ENCODE assay signal across 12 cellular contexts in genomic region chr4:153789741-153790651, GRCh38. TPM values are rescaled to one million over a fixed set of nuclear protein-coding genes. Genes with fewer than 3 reads are reported as not detected.
A peak's percentile ranks its signal among the peaks of the same experiment; 100 is the strongest.
DNase-seq lines count a peak whose midpoint lies in the region; ATAC-seq and TF ChIP-seq lines count a peak whose summit lies in the region.
"Had no signal": no experiment of that assay in that cellular context is flagged by ENCODE, and none has a peak within 500 bp of the region (broad histone marks: within the 10 kb centered on the region; RNA-seq: fewer than 3 reads in every experiment).

No MANE protein-coding gene starts in this region.

- TF ChIP-seq POLR2A in suprapubic skin (IDR thresholded peaks at IDR 0.05) = no peak

- H3K9ac ChIP-seq in adipocyte (ENCODE audit: low read length) = no peak overlapping the region

- H3K27me3 ChIP-seq in adipocyte (replicated peaks; ENCODE audit: control insufficient read depth, insufficient read depth, low read length) = peaks cover 30% of the 10 kb centered on the region
- H3K27me3 ChIP-seq in suprapubic skin = peaks cover 80% of the 10 kb centered on the region
- peaks cover 82% of the 10 kb centered on the region for H3K27me3 ChIP-seq in A673 (replicated peaks; ENCODE audit: insufficient read depth, low read depth, low read length, poor library complexity)

- peak overlapping the region; percentile 41 for H3K4me3 Mint-ChIP-seq in activated naive CD4-positive, alpha-beta T cell treated with anti-CD3 and anti-CD28 coated beads for 36 hours
- peak overlapping the region; percentile 2 to 42 (median 35) for H3K4me3 Mint-ChIP-seq in immature natural killer cell

- ATAC-seq in HG03469 (IDR thresholded peaks at IDR 0.05; ENCODE audit: unreplicated experiment) = no peak
- ATAC-seq: esophagus mucosa had no signal

- H3K27ac Mint-ChIP-seq in activated naive CD4-positive, alpha-beta T cell treated with anti-CD3 and anti-CD28 coated beads for 36 hours = no peak overlapping the region
- H3K27ac Mint-ChIP-seq in immature natural killer cell = no peak overlapping the region

- CTCF ChIA-PET in activated naive CD4-positive, alpha-beta T cell treated with anti-CD3 and anti-CD28 coated beads for 36 hours (lab: Charles Lee) = interaction anchor here (0.9 to 1.7 kb wide), 3 partner anchors 40 to 260 kb away, joined by 4 to 6 read pairs (median 4); no protein-coding TSS in a partner anchor
- CTCF ChIA-PET in A673 (lab: Charles Lee) = interaction anchor here (0.6 kb wide), 1 partner anchor 731 kb away, joined by 4 read pairs; no protein-coding TSS in a partner anchor

- H3K36me3 ChIP-seq in adipocyte (ENCODE audit: control insufficient read depth, insufficient read depth, low read length, severe bottlenecking) = no peaks in the 10 kb centered on the region
- H3K36me3 ChIP-seq in suprapubic skin = no peaks in the 10 kb centered on the region
- no peaks in the 10 kb centered on the region for H3K36me3 ChIP-seq in A673 (ENCODE audit: insufficient read depth, low read length, poor library complexity, severe bottlenecking)
- H3K36me3 ChIP-seq: MG63 had no signal

- no peaks in the 10 kb centered on the region for H3K9me3 ChIP-seq in adipocyte (ENCODE audit: control insufficient read depth, low read length)
- H3K9me3 ChIP-seq in suprapubic skin = no peaks in the 10 kb centered on the region
- no peaks in the 10 kb centered on the region for H3K9me3 ChIP-seq in A673 (ENCODE audit: low read depth, low read length, poor library complexity, severe bottlenecking)
- H3K9me3 ChIP-seq: MG63 had no signal

- H3K9me3 Mint-ChIP-seq in activated naive CD4-positive, alpha-beta T cell treated with anti-CD3 and anti-CD28 coated beads for 36 hours = no peaks in the 10 kb centered on the region
- H3K9me3 Mint-ChIP-seq in immature natural killer cell = no peaks in the 10 kb centered on the region

- DNase-seq in activated naive CD4-positive, alpha-beta T cell treated with anti-CD3 and anti-CD28 coated beads for 36 hours = no peak
- no peak for DNase-seq in activated naive CD4-positive, alpha-beta T cell treated with Interleukin-2 at 50 U/mL for 16 hours
- DNase-seq in adipocyte (ENCODE audit: low read depth) = no peak
- no peak for DNase-seq in immature natural killer cell
- no peak for DNase-seq in suprapubic skin (ENCODE audit: low spot score in 2 of 2)
- DNase-seq in A673 (ENCODE audit: low spot score) = no peak
- no peak for DNase-seq in activated CD4-positive, CD25-positive, alpha-beta regulatory T cell (lab: John Stamatoyannopoulos, UW)
- DNase-seq: activated effector memory CD4-positive, alpha-beta T cell treated with anti-CD3 and anti-CD28 coated beads, Interleukin-2, amount 50 U/mL, for 16 hours; MG63; NK-92 treated with Interleukin-12 subunit alpha and Interleukin-12 subunit beta, amount 100 ng/mL, for 24 hours had no signal

- H3K4me3 ChIP-seq in adipocyte (ENCODE audit: low read length) (peak overlapping the region; percentile 75), suprapubic skin (peak overlapping the region; percentile 52), A673 (ENCODE audit: low read depth, low read length, poor library complexity, severe bottlenecking) (no peak overlapping the region)
- H3K4me3 ChIP-seq: MG63 had no signal

- TF ChIP-seq EP300 in suprapubic skin (IDR thresholded peaks at IDR 0.05) = no peak

- peaks cover 44% of the 10 kb centered on the region for H3K4me1 Mint-ChIP-seq in activated naive CD4-positive, alpha-beta T cell treated with anti-CD3 and anti-CD28 coated beads for 36 hours (ENCODE audit: low read depth)
- H3K4me1 Mint-ChIP-seq in immature natural killer cell = peaks cover 28 to 40% of the 10 kb centered on the region in 2 donors

- H3K27ac ChIP-seq in suprapubic skin (peak overlapping the region; percentile 81), A673 (ENCODE audit: low read depth, low read length, poor library complexity, severe bottlenecking) (no peak overlapping the region)

- H3K4me1 ChIP-seq in adipocyte (ENCODE audit: control insufficient read depth, insufficient read depth, low read length) = peaks cover 24% of the 10 kb centered on the region
- H3K4me1 ChIP-seq in suprapubic skin = peaks cover 50% of the 10 kb centered on the region
- no peaks in the 10 kb centered on the region for H3K4me1 ChIP-seq in A673 (ENCODE audit: insufficient read depth, low read length, poor library complexity, severe bottlenecking)

- peaks cover 78% of the 10 kb centered on the region for H3K27me3 Mint-ChIP-seq in activated naive CD4-positive, alpha-beta T cell treated with anti-CD3 and anti-CD28 coated beads for 36 hours (ENCODE audit: low read depth)
- H3K27me3 Mint-ChIP-seq in immature natural killer cell (ENCODE audit: low read depth in 3 of 3) = peaks cover 40 to 64% (median 52%) of the 10 kb centered on the region in 3 donors

- intact Hi-C loops in activated naive CD4-positive, alpha-beta T cell treated with anti-CD3 and anti-CD28 coated beads for 36 hours (cut with micrococcal nuclease) = loop anchor here (5.0 kb wide), 6 partner anchors 127 to 827 kb away; no protein-coding TSS in a partner anchor
- intact Hi-C loops in A673 (cut with micrococcal nuclease; ENCODE audit: unreplicated experiment) = loop anchor here (5.0 kb wide), 2 partner anchors 227 to 522 kb away; no protein-coding TSS in a partner anchor

- TF ChIP-seq CTCF in suprapubic skin (IDR thresholded peaks at IDR 0.05) (no peak), A673 (conservative IDR thresholded peaks at IDR 0.05; ENCODE audit: low read depth, low read length) (no peak)

- H3K36me3 Mint-ChIP-seq in activated naive CD4-positive, alpha-beta T cell treated with anti-CD3 and anti-CD28 coated beads for 36 hours (ENCODE audit: low read depth) = no peaks in the 10 kb centered on the region
- peaks cover 0 to 3% (median 0%) of the 10 kb centered on the region in 3 donors for H3K36me3 Mint-ChIP-seq in immature natural killer cell

- POLR2A ChIA-PET in A673 (lab: Charles Lee; ENCODE audit: low non-redundant PET) = no interaction called here

- BruUV-seq in A673 (replicated peaks; lab: Mats Ljungman, UMichigan) = no TSS peak

- WGBS in suprapubic skin = 38% methylated on average over 33 of the region's 33 CpGs

RNA-seq across cellular contexts. Expression of gene SFRP2, which starts 1.1 kb away (rescaled TPM):
- not detected for total RNA-seq in activated naive CD4-positive, alpha-beta T cell treated with anti-CD3 and anti-CD28 coated beads for 36 hours
- polyA plus RNA-seq in immature natural killer cell = not detected
- 1 to 10 TPM; 4.4 to 9.3 (median 6.5) TPM for total RNA-seq in suprapubic skin
- total RNA-seq in A673 (2021) = 1.4 and 1.9 TPM in 2 replicates

RNA-seq across cellular contexts. Expression of gene RNF175, which starts 30.2 kb away (rescaled TPM):
- 1 to 10 TPM; 1.4 to 1.5 TPM for total RNA-seq in activated naive CD4-positive, alpha-beta T cell treated with anti-CD3 and anti-CD28 coated beads for 36 hours
- not detected for polyA plus RNA-seq in immature natural killer cell
- total RNA-seq in suprapubic skin (not detected), A673 (2021) (6.8 and 9.0 TPM in 2 replicates)
- total RNA-seq: esophagus mucosa had no signal
